Comparison of ENCODE assay signal across 10 cellular contexts in genomic region chr16:70725912-70726828, GRCh38. TPM values are rescaled to one million over a fixed set of nuclear protein-coding genes. Genes with fewer than 3 reads are reported as not detected.
DNase-seq lines count a peak whose midpoint lies in the region; ATAC-seq and TF ChIP-seq lines count a peak whose summit lies in the region.
"Had no signal": no experiment of that assay in that cellular context is flagged by ENCODE, and none has a peak within 500 bp of the region (broad histone marks: within the 10 kb centered on the region; RNA-seq: fewer than 3 reads in every experiment).

No MANE protein-coding gene starts in this region.

- peak overlapping the region; percentile 75 for H3K27ac ChIP-seq in AG04450 (ENCODE audit: low read depth, low read length)
- peak overlapping the region; percentile 65 to 84 (median 74) for H3K27ac ChIP-seq in body of pancreas
- H3K27ac ChIP-seq in effector memory CD4-positive, alpha-beta T cell (ENCODE audit: insufficient read depth, low read length, poor library complexity, severe bottlenecking), result no peak overlapping the region
- H3K27ac ChIP-seq: PC-9 had no signal

- DNase-seq in AG04450 (ENCODE audit: low read depth, low spot score) (no peak), body of pancreas (peak in 1 of 4 donors; percentile 45), hippocampal formation (lab: John Stamatoyannopoulos, UW) (peak; percentile 86 to 92), posterior cingulate gyrus (peak; percentile 74 to 97 (median 78)), GM10266 (ENCODE audit: extremely low spot score) (no peak), DMS114 treated with DMSO at 0.1 percent for 48 hours (lab: John Stamatoyannopoulos, UW; ENCODE audit: unreplicated experiment) (no peak)
- DNase-seq in effector memory CD4-positive, alpha-beta T cell, result no peak
- DNase-seq: NCI-H1105 treated with DMSO at 0.1 percent for 48 hours, PC-9 had no signal

- peak; percentile 28 for ATAC-seq in body of pancreas
- ATAC-seq in GM18907 (IDR thresholded peaks at IDR 0.05; ENCODE audit: unreplicated experiment), result no peak

- TF ChIP-seq POLR2A in body of pancreas (IDR thresholded peaks at IDR 0.05), result no peak

- no peak for TF ChIP-seq CTCF in AG04450 (IDR thresholded peaks at IDR 0.05; ENCODE audit: low read depth, low read length)
- no peak for TF ChIP-seq CTCF in body of pancreas (IDR thresholded peaks at IDR 0.05)
- no peak for TF ChIP-seq CTCF in GM10266 (IDR thresholded peaks at IDR 0.05; ENCODE audit: control insufficient read depth, insufficient read depth, low read depth, missing control alignments)

- H3K4me3 ChIP-seq in AG04450 (ENCODE audit: low read depth, low read length) (no peak overlapping the region), body of pancreas (no peak overlapping the region)
- H3K4me3 ChIP-seq in effector memory CD4-positive, alpha-beta T cell (ENCODE audit: insufficient read depth, low read depth, low read length, poor library complexity, severe bottlenecking), result no peak overlapping the region
- H3K4me3 ChIP-seq: PC-9 had no signal

- intact Hi-C loops in body of pancreas (cut with DNase I), result no loop called here
- intact Hi-C loops in posterior cingulate gyrus (cut with DNase I), result loop anchor here (1.0 kb wide), 1 partner anchor 38 kb away; no protein-coding TSS in a partner anchor

- 82 to 87% methylated on average over 18 to 31 of the region's 31 CpGs for WGBS in body of pancreas, 2 donors

- peaks cover 0 to 4% of the 10 kb centered on the region in 2 donors for H3K36me3 ChIP-seq in body of pancreas (replicated peaks in 1 of 2; ENCODE audit: insufficient read depth in 1 of 2, low read depth in 2 of 2)
- H3K36me3 ChIP-seq in effector memory CD4-positive, alpha-beta T cell (ENCODE audit: control insufficient read depth, insufficient read depth, low read length), result peaks cover 31% of the 10 kb centered on the region

- H3K27me3 ChIP-seq in AG04450 (ENCODE audit: control insufficient read depth, insufficient read depth, low read length) (no peaks in the 10 kb centered on the region), body of pancreas (no peaks in the 10 kb centered on the region)
- no peaks in the 10 kb centered on the region for H3K27me3 ChIP-seq in effector memory CD4-positive, alpha-beta T cell (replicated peaks; ENCODE audit: control insufficient read depth, insufficient read depth, low read length, poor library complexity, severe bottlenecking)

- CTCF ChIA-PET in AG04450 (lab: Charles Lee), result interaction anchor here (1.1 to 1.7 kb wide), 2 partner anchors 11 to 12 kb away, joined by 3 to 9 read pairs; no protein-coding TSS in a partner anchor

- H3K9me3 ChIP-seq in AG04450 (ENCODE audit: control insufficient read depth, insufficient read depth, low read length) (no peaks in the 10 kb centered on the region; the same call in 1 of the 2 replicates), body of pancreas (no peaks in the 10 kb centered on the region)
- H3K9me3 ChIP-seq in effector memory CD4-positive, alpha-beta T cell (ENCODE audit: control insufficient read depth, low read length), result no peaks in the 10 kb centered on the region

- POLR2A ChIA-PET in AG04450 (lab: Yijun Ruan, JAX), result no interaction called here

- H3K4me1 ChIP-seq in body of pancreas, result peaks cover 28% of the 10 kb centered on the region
- no peaks in the 10 kb centered on the region for H3K4me1 ChIP-seq in effector memory CD4-positive, alpha-beta T cell (ENCODE audit: control insufficient read depth, insufficient read depth, low read length, poor library complexity, severe bottlenecking)

RNA-seq across cellular contexts. Expression of gene MTSS2, which starts 40.3 kb away (rescaled TPM):
- 57.9 and 80.1 TPM in 2 replicates for polyA plus RNA-seq in AG04450 (2011; rRNA removed)
- polyA minus RNA-seq in AG04450 (2011; rRNA and poly(A)+ RNA removed), result 55.0 and 67.0 TPM in 2 replicates
- 10 to 100 TPM in 1 of 2 donors, 1 to 10 TPM in 1; 8.8 to 23.4 TPM for total RNA-seq in body of pancreas

Comparison
In these comparisons a context has a peak if more than half of its experiments do, and no peak if none do; other contexts are left out.
1. DNase-seq: peak in hippocampal formation (2 of 2) and posterior cingulate gyrus (10 of 10); none in AG04450 (single experiment), GM10266 (single experiment), DMS114 treated with DMSO at 0.1 percent for 48 hours (single experiment) and effector memory CD4-positive, alpha-beta T cell (0 of 3).